In the genomic region with DNA sequence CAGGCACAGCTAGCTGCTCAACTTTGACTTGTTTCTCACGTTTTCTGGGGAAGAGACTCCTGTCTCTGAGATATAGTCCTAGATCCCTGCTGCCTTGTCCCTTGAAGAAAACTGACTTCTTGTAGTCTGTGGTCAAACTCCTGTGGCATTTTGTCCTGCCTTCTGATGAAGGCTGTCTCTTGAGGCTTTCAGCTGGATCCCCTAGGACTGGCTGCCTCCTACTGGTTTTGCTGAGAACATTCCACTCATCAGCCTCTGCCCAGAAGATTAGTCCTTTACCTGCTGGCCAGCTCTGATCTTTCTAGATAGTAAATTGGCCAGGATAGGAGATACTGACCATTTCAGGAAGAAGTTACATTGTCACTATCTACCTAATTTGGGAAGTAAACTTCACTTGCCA, we compare ENCODE assay signal across 9 cellular contexts.
DNase-seq lines count a peak whose midpoint lies in the region; ATAC-seq and TF ChIP-seq lines count a peak whose summit lies in the region.
"Had no signal": no experiment of that assay in that cellular context is flagged by ENCODE, and none has a peak within 500 bp of the region (broad histone marks: within the 10 kb centered on the region; RNA-seq: fewer than 3 reads in every experiment).

No MANE protein-coding gene starts in this region.

- H3K27ac ChIP-seq in DOHH2 (ENCODE audit: low read depth, low read length): no peak overlapping the region
- H3K27ac ChIP-seq: cardiac muscle cell had no signal

- no peaks in the 10 kb centered on the region for H3F3A ChIP-seq in DOHH2 (ENCODE audit: control insufficient read depth, insufficient read depth)

- H4K20me1 ChIP-seq in DOHH2 (ENCODE audit: control insufficient read depth, insufficient read depth, low read depth, low read length): no peaks in the 10 kb centered on the region

- peak overlapping the region; percentile 21 for H3K4me2 ChIP-seq in DOHH2 (ENCODE audit: low read length)

- TF ChIP-seq CTCF in DOHH2 (IDR thresholded peaks at IDR 0.05; ENCODE audit: low read depth, low read length, poor library complexity, severe bottlenecking): peak; percentile 73
- TF ChIP-seq CTCF in fibroblast of mammary gland (conservative IDR thresholded peaks at IDR 0.05; ENCODE audit: control insufficient read depth, insufficient read depth, low read depth, low read length): peak; percentile 29
- TF ChIP-seq CTCF in omental fat pad (IDR thresholded peaks at IDR 0.05): no peak

- no peaks in the 10 kb centered on the region for H3K79me2 ChIP-seq in DOHH2 (ENCODE audit: control insufficient read depth, low read length)

- peak; percentile 73 for ATAC-seq in GM19351 (IDR thresholded peaks at IDR 0.05; ENCODE audit: unreplicated experiment)
- ATAC-seq in HG03139 (IDR thresholded peaks at IDR 0.05; ENCODE audit: unreplicated experiment): no peak
- no peak for ATAC-seq in omental fat pad (ENCODE audit: low FRiP score)

- peaks cover 20% of the 10 kb centered on the region for H3K4me1 ChIP-seq in DOHH2 (ENCODE audit: control insufficient read depth, low read length)

- H3K36me3 ChIP-seq in DOHH2 (ENCODE audit: control insufficient read depth, low read length): no peaks in the 10 kb centered on the region
- H3K36me3 ChIP-seq: cardiac muscle cell had no signal

- H3K9me3 ChIP-seq in DOHH2 (ENCODE audit: control insufficient read depth, insufficient read depth, low read length): peaks cover 1% of the 10 kb centered on the region; the same call in 1 of the 2 replicates

- H3K9me2 ChIP-seq in DOHH2 (replicated peaks; ENCODE audit: control insufficient read depth, low read length): no peaks in the 10 kb centered on the region

- H3K4me3 ChIP-seq in DOHH2 (ENCODE audit: low read length) (no peak overlapping the region), fibroblast of mammary gland (ENCODE audit: control insufficient read depth, low read depth, low read length) (no peak overlapping the region)
- H3K4me3 ChIP-seq: cardiac muscle cell had no signal

- H3K27me3 ChIP-seq in DOHH2 (ENCODE audit: control insufficient read depth, low read length): no peaks in the 10 kb centered on the region
- H3K27me3 ChIP-seq: cardiac muscle cell had no signal

- DNase-seq in NAMALWA (ENCODE audit: low spot score) (peak; percentile 65), fibroblast of mammary gland (ENCODE audit: low read depth) (peak; percentile 14), SW 1271 (lab: John Stamatoyannopoulos, UW) (no peak), NCI-H2171 treated with DMSO at 0.1 percent for 48 hours (lab: John Stamatoyannopoulos, UW) (no peak), omental fat pad (ENCODE audit: low spot score) (no peak)

Comparison
In these comparisons a context has a peak if more than half of its experiments do, and no peak if none do; other contexts are left out.
1. CTCF ChIP-seq: peak in DOHH2 (single experiment) and fibroblast of mammary gland (single experiment); none in omental fat pad (0 of 3).
2. DNase-seq: peak in NAMALWA (single experiment) and fibroblast of mammary gland (single experiment); none in SW 1271 (0 of 2), NCI-H2171 treated with DMSO at 0.1 percent for 48 hours (single experiment) and omental fat pad (single experiment).